Comparison of ENCODE assay signal across 15 cellular contexts in genomic region chr11:7677071-7677470, GRCh38. TPM values are rescaled to one million over a fixed set of nuclear protein-coding genes. Genes with fewer than 3 reads are reported as not detected.
DNase-seq lines count a peak whose midpoint lies in the region; ATAC-seq lines count a peak whose summit lies in the region.
"Had no signal": no experiment of that assay in that cellular context is flagged by ENCODE, and none has a peak within 500 bp of the region (broad histone marks: within the 10 kb centered on the region; RNA-seq: fewer than 3 reads in every experiment).

No MANE protein-coding gene starts in this region.

- peak; percentile 76 for DNase-seq in A172 (ENCODE audit: low spot score)
- DNase-seq in HT1080 (ENCODE audit: low read depth), result peak; percentile 83
- DNase-seq in amniotic stem cell (lab: John Stamatoyannopoulos, UW), result peak; percentile 58
- peak; percentile 73 for DNase-seq in foreskin melanocyte
- no peak for DNase-seq in activated CD4-positive, alpha-beta T cell treated with anti-CD3 and anti-CD28 coated beads for 1 hour
- no peak for DNase-seq in hypothalamus (lab: John Stamatoyannopoulos, UW)
- DNase-seq: activated B cell treated with CpG ODN at 0.5 μM for 24 hours; effector CD8-positive, alpha-beta T cell; NCI-H1694 treated with DMSO at 0.1 percent for 48 hours; NCI-H748 treated with DMSO at 0.1 percent for 48 hours; upper lobe of left lung had no signal

- ATAC-seq in GM18858 (IDR thresholded peaks at IDR 0.05; ENCODE audit: unreplicated experiment) (no peak), GM19455 (IDR thresholded peaks at IDR 0.05; ENCODE audit: unreplicated experiment) (no peak)

RNA-seq across cellular contexts. Expression of gene CYB5R2, which starts 3.8 kb away (rescaled TPM):
- not detected in 2 replicates for total RNA-seq in A172 (2014; rRNA removed; shearing (Covaris generic))
- 1.9 and 5.7 TPM in 2 replicates for total RNA-seq in HT1080 (2014; rRNA removed; shearing (Covaris generic))
- polyA plus RNA-seq in HT1080 (2015; cell fraction: cytosol; rRNA removed), result 1.7 and 2.8 TPM in 2 replicates
- 2.9 and 3.0 TPM in 2 replicates for polyA plus RNA-seq in HT1080 (2015; cell fraction: nucleus; rRNA removed)

RNA-seq across cellular contexts. Expression of gene OVCH2, which starts 29.2 kb away (rescaled TPM):
- not detected in 2 replicates for total RNA-seq in A172 (2014; rRNA removed; shearing (Covaris generic))
- not detected in 2 replicates for total RNA-seq in HT1080 (2014; rRNA removed; shearing (Covaris generic))
- not detected in 2 replicates for polyA plus RNA-seq in HT1080 (2015; cell fraction: cytosol; rRNA removed)
- polyA plus RNA-seq in HT1080 (2015; cell fraction: nucleus; rRNA removed), result not detected in 2 replicates
- total RNA-seq: activated B cell treated with CpG ODN at 0.5 μM for 24 hours, HT-29, lung microvascular endothelial cell had no signal

Comparison
In these comparisons a context has a peak if more than half of its experiments do, and no peak if none do; other contexts are left out.
1. DNase-seq: peak in A172 (single experiment), HT1080 (single experiment), amniotic stem cell (single experiment) and foreskin melanocyte (single experiment); none in activated CD4-positive, alpha-beta T cell treated with anti-CD3 and anti-CD28 coated beads for 1 hour (single experiment) and hypothalamus (0 of 51).